ENCODE assay signal across 21 cellular contexts in the genomic region with DNA sequence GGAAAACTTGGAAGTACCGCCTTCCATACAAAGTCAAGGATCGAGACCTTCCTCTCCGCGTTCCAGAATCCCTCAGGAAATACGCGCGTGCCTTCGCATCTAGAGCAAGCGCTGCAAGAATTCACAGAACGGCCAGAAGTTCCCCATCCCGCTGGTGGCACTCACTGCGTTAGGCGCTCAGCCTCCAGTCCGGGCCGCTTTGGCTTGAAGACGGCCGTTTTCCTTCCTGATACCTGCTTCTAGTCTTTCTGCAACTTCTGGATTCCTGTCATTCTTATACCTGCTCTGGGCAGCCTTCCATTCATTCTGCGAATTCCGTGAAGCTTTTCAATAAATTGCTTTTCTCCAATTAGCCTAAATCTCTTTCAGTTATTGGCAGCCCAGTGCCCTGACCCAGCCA.
"Had no signal": no experiment of that assay in that cellular context is flagged by ENCODE, and none has a peak within 500 bp of the region (broad histone marks: within the 10 kb centered on the region; RNA-seq: fewer than 3 reads in every experiment).

No MANE protein-coding gene starts in this region.

- H3K27me3 ChIP-seq: colonic mucosa, foreskin keratinocyte, gastroesophageal sphincter, heart left ventricle, hepatocyte, left lung had no signal

- H3K4me3 Mint-ChIP-seq: dendritic cell treated with granulocyte-macrophage colony-stimulating factor and Interleukin-4, amounts not matched to agents 40 ng/mL and 50 ng/mL, for 4 days; effector memory CD8-positive, alpha-beta T cell; endodermal cell; immature natural killer cell; naive thymus-derived CD4-positive, alpha-beta T cell had no signal

- ATAC-seq: effector memory CD8-positive, alpha-beta T cell; foreskin keratinocyte; gastroesophageal sphincter; heart left ventricle; left cardiac atrium; left lung; left ventricle myocardium superior; naive thymus-derived CD4-positive, alpha-beta T cell had no signal

- H2AFZ ChIP-seq: hepatocyte had no signal

- DNase-seq: colonic mucosa; cortex of kidney; effector CD8-positive, alpha-beta T cell; effector memory CD8-positive, alpha-beta T cell; endodermal cell; erythroblast; foreskin keratinocyte; heart left ventricle; hypothalamus; immature natural killer cell; left cardiac atrium; left ventricle myocardium superior; lower lobe of right lung; mesendoderm; midbrain; naive thymus-derived CD4-positive, alpha-beta T cell had no signal

- H3K4me1 ChIP-seq: colonic mucosa, foreskin keratinocyte, gastroesophageal sphincter, heart left ventricle, left lung, lower lobe of right lung had no signal

- H3K4me3 ChIP-seq: colonic mucosa, gastroesophageal sphincter, heart left ventricle, hepatocyte, left lung, lower lobe of right lung had no signal

- H3K4me2 ChIP-seq: hepatocyte had no signal

- H3K36me3 Mint-ChIP-seq: naive thymus-derived CD4-positive, alpha-beta T cell had no signal

- H3K4me1 Mint-ChIP-seq: immature natural killer cell; naive thymus-derived CD4-positive, alpha-beta T cell had no signal

- H3K27ac ChIP-seq: colonic mucosa, epithelial cell of prostate, foreskin keratinocyte, gastroesophageal sphincter, heart left ventricle, hepatocyte, left lung, lower lobe of right lung had no signal

- H3K27me3 Mint-ChIP-seq: dendritic cell treated with granulocyte-macrophage colony-stimulating factor and Interleukin-4, amounts not matched to agents 40 ng/mL and 50 ng/mL, for 4 days; effector memory CD8-positive, alpha-beta T cell; naive thymus-derived CD4-positive, alpha-beta T cell had no signal

- H3K27ac Mint-ChIP-seq: dendritic cell treated with granulocyte-macrophage colony-stimulating factor and Interleukin-4, amounts not matched to agents 40 ng/mL and 50 ng/mL, for 4 days; effector memory CD8-positive, alpha-beta T cell; endodermal cell; immature natural killer cell; naive thymus-derived CD4-positive, alpha-beta T cell had no signal

- H3K79me2 ChIP-seq: hepatocyte had no signal

- H3K36me3 ChIP-seq: colonic mucosa, gastroesophageal sphincter, heart left ventricle, left lung, lower lobe of right lung had no signal

- H3K9me3 ChIP-seq: colonic mucosa, gastroesophageal sphincter, heart left ventricle, lower lobe of right lung had no signal

- H3K9me3 Mint-ChIP-seq: endodermal cell had no signal
